ENCODE assay signal across 8 cellular contexts in genomic region chr2:238286987-238287386, GRCh38. TPM values are rescaled to one million over a fixed set of nuclear protein-coding genes. Genes with fewer than 3 reads are reported as not detected.
DNase-seq lines count a peak whose midpoint lies in the region; ATAC-seq lines count a peak whose summit lies in the region.

No MANE protein-coding gene starts in this region.

- no peaks in the 10 kb centered on the region for H3K36me3 ChIP-seq in Karpas-422 (ENCODE audit: insufficient read depth, low read length)
- H3K36me3 ChIP-seq in iPS-20b (ENCODE audit: insufficient read depth, low read depth, low read length): no peaks in the 10 kb centered on the region

- H3K9me3 ChIP-seq in Karpas-422 (ENCODE audit: low read length) (no peaks in the 10 kb centered on the region), iPS-20b (ENCODE audit: insufficient read depth, low read depth, low read length) (no peaks in the 10 kb centered on the region)

- peaks cover 55% of the 10 kb centered on the region for H3K4me1 ChIP-seq in Karpas-422 (ENCODE audit: low read length)
- H3K4me1 ChIP-seq in iPS-20b (ENCODE audit: insufficient read depth, low read length): peaks cover 24% of the 10 kb centered on the region

- H3K9ac ChIP-seq in Karpas-422 (ENCODE audit: low read length) (peak overlapping the region; percentile 91), iPS-20b (ENCODE audit: low read depth, low read length) (peak overlapping the region; percentile 72; the same call in 1 of the 2 replicates)

- peaks cover 16% of the 10 kb centered on the region for H3K36me3 Mint-ChIP-seq in activated T-helper 17 cell treated with anti-CD3 and anti-CD28 coated beads, Interleukin-2, amount 50 U/mL, for 72 hours (ENCODE audit: low read depth)

- no peak overlapping the region for H2AFZ ChIP-seq in Karpas-422 (ENCODE audit: low read length)

- no peak overlapping the region for H3K27ac ChIP-seq in Karpas-422 (ENCODE audit: low read length)
- no peak overlapping the region for H3K27ac ChIP-seq in iPS-20b (ENCODE audit: low read length)

- H3K79me2 ChIP-seq in Karpas-422 (ENCODE audit: low read length): peaks cover 63% of the 10 kb centered on the region

- no peaks in the 10 kb centered on the region for H3K9me2 ChIP-seq in Karpas-422 (replicated peaks; ENCODE audit: insufficient read depth, low read length)

- peak overlapping the region; percentile 91 for H3K27ac Mint-ChIP-seq in activated T-helper 17 cell treated with anti-CD3 and anti-CD28 coated beads, Interleukin-2, amount 50 U/mL, for 72 hours

- H3K27me3 ChIP-seq in Karpas-422 (ENCODE audit: low read length): no peaks in the 10 kb centered on the region
- peaks cover 22% of the 10 kb centered on the region; the same call in 1 of the 2 replicates for H3K27me3 ChIP-seq in iPS-20b (ENCODE audit: insufficient read depth, low read length)

- DNase-seq in Karpas-422 (no peak), NCI-H345 treated with DMSO at 0.1 percent for 48 hours (lab: John Stamatoyannopoulos, UW; ENCODE audit: unreplicated experiment) (no peak), NCI-H1092 (lab: John Stamatoyannopoulos, UW) (no peak)
- peak; percentile 37 for DNase-seq in stimulated activated CD4-positive, alpha-beta T cell treated with anti-CD3 and anti-CD28 coated beads, Interleukin-2, amount 100 ng/mL, for 4 hours (ENCODE audit: low read depth)

- H4K20me1 ChIP-seq in Karpas-422 (ENCODE audit: insufficient read depth, low read depth, low read length): peaks cover 35% of the 10 kb centered on the region

- peak; percentile 48 for ATAC-seq in activated T-helper 17 cell treated with anti-CD3 and anti-CD28 coated beads, Interleukin-2, amount 50 U/mL, for 72 hours (replicated peaks)
- ATAC-seq in HG03521 (IDR thresholded peaks at IDR 0.05; ENCODE audit: unreplicated experiment) (no peak), HG03045 (IDR thresholded peaks at IDR 0.05; ENCODE audit: unreplicated experiment) (no peak)

- peaks cover 30% of the 10 kb centered on the region for H3K4me1 Mint-ChIP-seq in activated T-helper 17 cell treated with anti-CD3 and anti-CD28 coated beads, Interleukin-2, amount 50 U/mL, for 72 hours

- H3K4me2 ChIP-seq in Karpas-422 (ENCODE audit: low read depth, low read length, poor library complexity, severe bottlenecking): peak overlapping the region; percentile 87

- no peaks in the 10 kb centered on the region for H3K9me3 Mint-ChIP-seq in activated T-helper 17 cell treated with anti-CD3 and anti-CD28 coated beads, Interleukin-2, amount 50 U/mL, for 72 hours

- H3K4me3 ChIP-seq in Karpas-422 (ENCODE audit: low read length) (peak overlapping the region; percentile 87), iPS-20b (ENCODE audit: low read length) (no peak overlapping the region)

- peak overlapping the region; percentile 92 for H3K4me3 Mint-ChIP-seq in activated T-helper 17 cell treated with anti-CD3 and anti-CD28 coated beads, Interleukin-2, amount 50 U/mL, for 72 hours

- no peaks in the 10 kb centered on the region for H3K27me3 Mint-ChIP-seq in activated T-helper 17 cell treated with anti-CD3 and anti-CD28 coated beads, Interleukin-2, amount 50 U/mL, for 72 hours

RNA-seq across cellular contexts. Expression of gene PER2, which starts 1.4 kb away (rescaled TPM):
- total RNA-seq in Karpas-422 (2014; rRNA removed; shearing (Covaris generic); ENCODE audit: low replicate concordance): 19.0 and 23.3 TPM in 2 replicates
- total RNA-seq in activated T-helper 17 cell treated with anti-CD3 and anti-CD28 coated beads, Interleukin-2, amount 50 U/mL, for 72 hours: 10 to 100 TPM in 1 of 2 donors, 1 to 10 TPM in 1; 6.2 to 23.7 TPM

RNA-seq across cellular contexts. Expression of gene TRAF3IP1, which starts 33.3 kb away (rescaled TPM):
- 16.0 and 18.4 TPM in 2 replicates for total RNA-seq in Karpas-422 (2014; rRNA removed; shearing (Covaris generic); ENCODE audit: low replicate concordance)
- total RNA-seq in activated T-helper 17 cell treated with anti-CD3 and anti-CD28 coated beads, Interleukin-2, amount 50 U/mL, for 72 hours: 1 to 10 TPM; 3.4 to 7.2 TPM

RNA-seq across cellular contexts. Expression of gene HES6, which starts 47.1 kb away (rescaled TPM):
- total RNA-seq in Karpas-422 (2014; rRNA removed; shearing (Covaris generic); ENCODE audit: low replicate concordance): 3.3 and 25.8 TPM in 2 replicates
- 1 to 10 TPM; 1.3 to 4.8 TPM for total RNA-seq in activated T-helper 17 cell treated with anti-CD3 and anti-CD28 coated beads, Interleukin-2, amount 50 U/mL, for 72 hours
